In genomic region chr19:46741447-46741846, GRCh38 we compare ENCODE assay signal across 13 cellular contexts.
"Had no signal": no experiment of that assay in that cellular context is flagged by ENCODE, and none has a peak within 500 bp of the region (broad histone marks: within the 10 kb centered on the region; RNA-seq: fewer than 3 reads in every experiment).

No MANE protein-coding gene starts in this region.

- ATAC-seq: activated CD8-positive, alpha-beta T cell treated with anti-CD3 and anti-CD28 coated beads for 36 hours; activated T-cell treated with anti-CD3 and anti-CD28 coated beads, Interleukin-2, amount 50 U/mL, for 72 hours; esophagus mucosa; left lobe of liver; natural killer cell treated with Interleukin-12 subunit alpha and Interleukin-12 subunit beta and Interleukin-15 and Interleukin-18, amount 100 ng/mL, for 72 hours had no signal

- H3K4me3 Mint-ChIP-seq: activated CD8-positive, alpha-beta T cell treated with anti-CD3 and anti-CD28 coated beads for 36 hours; activated T-cell treated with anti-CD3 and anti-CD28 coated beads, Interleukin-2, amount 50 U/mL, for 72 hours; natural killer cell treated with Interleukin-12 subunit alpha and Interleukin-12 subunit beta and Interleukin-15 and Interleukin-18, amount 100 ng/mL, for 72 hours had no signal

- H3K27ac Mint-ChIP-seq: activated CD8-positive, alpha-beta T cell treated with anti-CD3 and anti-CD28 coated beads for 36 hours; activated T-cell treated with anti-CD3 and anti-CD28 coated beads, Interleukin-2, amount 50 U/mL, for 72 hours; type B pancreatic cell had no signal

- H3K27me3 Mint-ChIP-seq: activated CD8-positive, alpha-beta T cell treated with anti-CD3 and anti-CD28 coated beads for 36 hours; natural killer cell treated with Interleukin-12 subunit alpha and Interleukin-12 subunit beta and Interleukin-15 and Interleukin-18, amount 100 ng/mL, for 72 hours; type B pancreatic cell had no signal

- H3K36me3 Mint-ChIP-seq: natural killer cell treated with Interleukin-12 subunit alpha and Interleukin-12 subunit beta and Interleukin-15 and Interleukin-18, amount 100 ng/mL, for 72 hours; type B pancreatic cell had no signal

- DNase-seq: activated CD8-positive, alpha-beta memory T cell treated with anti-CD3 and anti-CD28 coated beads, Interleukin-2, amount 50 U/mL, for 4 hours; activated CD8-positive, alpha-beta T cell treated with anti-CD3 and anti-CD28 coated beads for 36 hours; activated naive CD4-positive, alpha-beta T cell; activated T-cell treated with anti-CD3 and anti-CD28 coated beads, Interleukin-2, amount 50 U/mL, for 72 hours; dermis blood vessel endothelial cell; mammary epithelial cell; T-helper 9 cell had no signal

- H3K9me3 Mint-ChIP-seq: activated CD8-positive, alpha-beta T cell treated with anti-CD3 and anti-CD28 coated beads for 36 hours; activated T-cell treated with anti-CD3 and anti-CD28 coated beads, Interleukin-2, amount 50 U/mL, for 72 hours; natural killer cell treated with Interleukin-12 subunit alpha and Interleukin-12 subunit beta and Interleukin-15 and Interleukin-18, amount 100 ng/mL, for 72 hours; type B pancreatic cell had no signal

- H3K4me3 ChIP-seq: ascending aorta, SJSA1 had no signal

- H3K9me3 ChIP-seq: ascending aorta, SJSA1 had no signal

- H3K27ac ChIP-seq: ascending aorta, SJSA1 had no signal

- H3K27me3 ChIP-seq: ascending aorta, SJSA1 had no signal
